ENCODE assay signal across 35 cellular contexts in genomic region chr1:91234181-91234580, GRCh38.
"Had no signal": no experiment of that assay in that cellular context is flagged by ENCODE, and none has a peak within 500 bp of the region (broad histone marks: within the 10 kb centered on the region; RNA-seq: fewer than 3 reads in every experiment).

No MANE protein-coding gene starts in this region.

- H3K36me3 ChIP-seq: MG63 had no signal

- H3K4me3 ChIP-seq: MG63 had no signal

- H3K9me3 ChIP-seq: MG63 had no signal

- H3K27me3 ChIP-seq: MG63 had no signal

- DNase-seq: Karpas-422, Kasumi-1, KBM-7, KG1, MG63, MM.1S, MV-4-11, NCI-H1048, NCI-H1092, NCI-H1092 treated with DMSO at 0.1 percent for 48 hours, NCI-H1105, NCI-H1105 treated with DMSO at 0.1 percent for 48 hours, NCI-H1417, NCI-H1417 treated with DMSO at 0.1 percent for 48 hours, NCI-H1436, NCI-H1436 treated with DMSO at 0.1 percent for 48 hours, NCI-H146, NCI-H1694, NCI-H1694 treated with DMSO at 0.1 percent for 48 hours, NCI-H187, NCI-H187 treated with DMSO at 0.1 percent for 48 hours, NCI-H1930, NCI-H2029, NCI-H2029 treated with DMSO at 0.1 percent for 48 hours, NCI-H2081, NCI-H2081 treated with DMSO at 0.1 percent for 48 hours, NCI-H2107, NCI-H2171, NCI-H2171 treated with DMSO at 0.1 percent for 48 hours, NCI-H2227 treated with DMSO at 0.1 percent for 48 hours, NCI-H226, NCI-H345, NCI-H446, NCI-H446 treated with DMSO at 0.1 percent for 48 hours had no signal

- H3K9ac ChIP-seq: KMS-11 had no signal

- H3K27ac ChIP-seq: KMS-11 had no signal

- H3K4me2 ChIP-seq: KMS-11 had no signal
